24 cellular contexts compared by ENCODE assay signal in the genomic region with DNA sequence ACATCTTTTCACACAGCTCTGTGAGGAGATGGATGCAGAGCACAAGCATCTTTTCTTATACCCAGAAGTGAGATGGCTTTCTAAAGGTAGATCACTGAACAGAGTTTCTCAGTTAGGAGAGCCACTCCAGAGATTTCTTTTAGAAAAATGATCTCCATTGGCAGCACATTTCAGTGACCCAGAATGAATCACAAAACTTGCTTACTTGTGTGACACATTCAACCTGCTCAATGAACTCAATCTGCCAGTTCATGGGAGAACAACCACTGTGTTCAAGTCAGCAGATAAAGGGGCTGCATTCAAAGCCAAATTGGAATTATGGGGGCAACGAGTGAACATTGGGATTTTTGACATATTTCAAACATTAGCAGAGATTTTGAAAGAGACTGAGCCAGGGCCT.
"Had no signal": no experiment of that assay in that cellular context is flagged by ENCODE, and none has a peak within 500 bp of the region (broad histone marks: within the 10 kb centered on the region; RNA-seq: fewer than 3 reads in every experiment).

No MANE protein-coding gene starts in this region.

- H3K4me1 ChIP-seq: esophagus squamous epithelium, heart right ventricle, lower lobe of right lung, sigmoid colon, uterus had no signal

- H3K36me3 ChIP-seq: esophagus squamous epithelium, heart right ventricle, lower lobe of right lung, sigmoid colon, transverse colon, uterus had no signal

- H3K9me3 Mint-ChIP-seq: activated naive CD4-positive, alpha-beta T cell treated with anti-CD3 and anti-CD28 coated beads, Interleukin-2, amount 50 U/mL, for 72 hours; activated T-cell treated with anti-CD3 and anti-CD28 coated beads, Interleukin-2, amount 50 U/mL, for 24 hours; central memory CD8-positive, alpha-beta T cell; effector memory CD8-positive, alpha-beta T cell; naive B cell had no signal

- H3K9me3 ChIP-seq: esophagus squamous epithelium, heart right ventricle, lower lobe of right lung, sigmoid colon, transverse colon, uterus had no signal

- H3K27ac Mint-ChIP-seq: activated T-cell treated with anti-CD3 and anti-CD28 coated beads, Interleukin-2, amount 50 U/mL, for 24 hours; activated T-helper 17 cell treated with anti-CD3 and anti-CD28 coated beads, Interleukin-2, amount 50 U/mL, for 72 hours; effector memory CD8-positive, alpha-beta T cell; naive B cell; stimulated activated naive B cell treated with anti-CD40 and anti-IgM and Interleukin-4, amounts not matched to agents 10 μg/mL and 1 μg/mL and 100 μg/mL, for 72 hours; WTC11 had no signal

- H3K27me3 ChIP-seq: esophagus squamous epithelium, heart right ventricle, sigmoid colon, transverse colon, uterus had no signal

- H3K4me3 Mint-ChIP-seq: activated T-cell treated with anti-CD3 and anti-CD28 coated beads, Interleukin-2, amount 50 U/mL, for 24 hours; activated T-helper 17 cell treated with anti-CD3 and anti-CD28 coated beads, Interleukin-2, amount 50 U/mL, for 72 hours; central memory CD8-positive, alpha-beta T cell; effector memory CD8-positive, alpha-beta T cell; naive B cell; neural crest cell; stimulated activated naive B cell treated with anti-CD40 and anti-IgM and Interleukin-4, amounts not matched to agents 10 μg/mL and 1 μg/mL and 100 μg/mL, for 72 hours; WTC11 had no signal

- H3K4me3 ChIP-seq: esophagus squamous epithelium, heart right ventricle, lower lobe of right lung, sigmoid colon, transverse colon, uterus had no signal

- H3K27me3 Mint-ChIP-seq: activated T-cell treated with anti-CD3 and anti-CD28 coated beads, Interleukin-2, amount 50 U/mL, for 24 hours; activated T-helper 17 cell treated with anti-CD3 and anti-CD28 coated beads, Interleukin-2, amount 50 U/mL, for 72 hours; central memory CD8-positive, alpha-beta T cell; effector memory CD8-positive, alpha-beta T cell; naive B cell; stimulated activated naive B cell treated with anti-CD40 and anti-IgM and Interleukin-4, amounts not matched to agents 10 μg/mL and 1 μg/mL and 100 μg/mL, for 72 hours had no signal

- ATAC-seq: activated naive CD4-positive, alpha-beta T cell treated with anti-CD3 and anti-CD28 coated beads, Interleukin-2, amount 50 U/mL, for 72 hours; activated T-helper 17 cell treated with anti-CD3 and anti-CD28 coated beads, Interleukin-2, amount 50 U/mL, for 72 hours; effector memory CD8-positive, alpha-beta T cell; heart right ventricle; left lobe of liver; lower lobe of right lung; stimulated activated naive B cell treated with anti-CD40 and anti-IgM and Interleukin-4, amounts not matched to agents 10 μg/mL and 1 μg/mL and 100 μg/mL, for 72 hours; WTC11 had no signal

- DNase-seq: activated CD8-positive, alpha-beta memory T cell treated with anti-CD3 and anti-CD28 coated beads for 24 hours; activated CD8-positive, alpha-beta memory T cell treated with anti-CD3 and anti-CD28 coated beads, Interleukin-2, amount 50 U/mL, for 4 hours; activated T-cell treated with anti-CD3 and anti-CD28 coated beads, Interleukin-2, amount 50 U/mL, for 24 hours; aorta; effector memory CD8-positive, alpha-beta T cell; esophagus squamous epithelium; heart right ventricle; islet precursor cell; lower lobe of right lung; naive B cell; occipital lobe; posterior cingulate gyrus; sigmoid colon; stimulated activated CD4-positive, alpha-beta T cell treated with anti-CD3 and anti-CD28 coated beads, Interleukin-2, amount 100 ng/mL, for 48 hours; stimulated activated CD8-positive, alpha-beta memory T cell treated with anti-CD3 and anti-CD28 coated beads, Interleukin-4, amount 100 ng/mL, for 48 hours; stimulated activated naive B cell treated with anti-CD40 and anti-IgM and Interleukin-4, amounts not matched to agents 10 μg/mL and 1 μg/mL and 100 μg/mL, for 72 hours; transverse colon; uterus had no signal

- H3K27ac ChIP-seq: esophagus squamous epithelium, heart right ventricle, lower lobe of right lung, sigmoid colon, transverse colon, uterus had no signal
